In genomic region chr9:109520475-109521132, GRCh38 we compare ENCODE assay signal across 8 cellular contexts. TPM values are rescaled to one million over a fixed set of nuclear protein-coding genes. Genes with fewer than 3 reads are reported as not detected.
DNase-seq lines count a peak whose midpoint lies in the region; FAIRE-seq and TF ChIP-seq lines count a peak whose summit lies in the region.

No MANE protein-coding gene starts in this region.

- H3K4me3 Mint-ChIP-seq in activated naive CD4-positive, alpha-beta T cell treated with anti-CD3 and anti-CD28 coated beads for 36 hours: no peak overlapping the region

- no peaks in the 10 kb centered on the region for H3K36me3 ChIP-seq in Peyer's patch
- no peaks in the 10 kb centered on the region for H3K36me3 ChIP-seq in bronchial epithelial cell (ENCODE audit: control insufficient read depth, insufficient read depth, low read length)

- TF ChIP-seq CTCF in Peyer's patch (IDR thresholded peaks at IDR 0.05) (peak in 5 of 6 experiments; percentile 4 to 96 (median 94)), bronchial epithelial cell (IDR thresholded peaks at IDR 0.05; ENCODE audit: insufficient read depth, low read length, severe bottlenecking) (peak; percentile 93)

- no peak overlapping the region for H3K27ac Mint-ChIP-seq in activated naive CD4-positive, alpha-beta T cell treated with anti-CD3 and anti-CD28 coated beads for 36 hours

- no peaks in the 10 kb centered on the region for H3K9me3 ChIP-seq in Peyer's patch

- H3K4me1 ChIP-seq in Peyer's patch: no peaks in the 10 kb centered on the region

- no peaks in the 10 kb centered on the region for H3K27me3 ChIP-seq in Peyer's patch
- no peaks in the 10 kb centered on the region for H3K27me3 ChIP-seq in bronchial epithelial cell (ENCODE audit: control insufficient read depth, insufficient read depth, low read length)

- no peaks in the 10 kb centered on the region for H3K36me3 Mint-ChIP-seq in activated naive CD4-positive, alpha-beta T cell treated with anti-CD3 and anti-CD28 coated beads for 36 hours (ENCODE audit: low read depth)

- peaks cover 10% of the 10 kb centered on the region for H3K27me3 Mint-ChIP-seq in activated naive CD4-positive, alpha-beta T cell treated with anti-CD3 and anti-CD28 coated beads for 36 hours (ENCODE audit: low read depth)

- H3K4me3 ChIP-seq in Peyer's patch (no peak overlapping the region), bronchial epithelial cell (ENCODE audit: low read depth, low read length) (no peak overlapping the region)

- FAIRE-seq in bronchial epithelial cell (lab: Jason Lieb, UNC): peak; percentile 77

- TF ChIP-seq POLR2A in Peyer's patch (IDR thresholded peaks at IDR 0.05): no peak

- CTCF ChIA-PET in activated naive CD4-positive, alpha-beta T cell treated with anti-CD3 and anti-CD28 coated beads for 36 hours (lab: Charles Lee): interaction anchor here (0.6 to 1.2 kb wide), 6 partner anchors 29 to 381 kb away, joined by 3 to 6 read pairs (median 4); no protein-coding TSS in a partner anchor

- peak; percentile 72 for DNase-seq in activated naive CD4-positive, alpha-beta T cell treated with anti-CD3 and anti-CD28 coated beads for 36 hours
- no peak for DNase-seq in activated naive CD4-positive, alpha-beta T cell treated with anti-CD3 and anti-CD28 coated beads, Interleukin-2, amount 50 U/mL, for 16 hours
- DNase-seq in H4 (ENCODE audit: low spot score) (peak; percentile 70), LoVo (ENCODE audit: low spot score) (peak; percentile 70), Peyer's patch (peak in 2 of 3 donors; percentile 54 to 84), bronchial epithelial cell (ENCODE audit: low read depth) (peak; percentile 84), kidney tubule cell (ENCODE audit: low spot score) (peak; percentile 79)
- DNase-seq in stimulated activated CD8-positive, alpha-beta memory T cell treated with anti-CD3 and anti-CD28 coated beads, Interleukin-12 subunit alpha, Interleukin-12 subunit beta, amount 100 ng/mL, for 1 hour (ENCODE audit: low read depth): peak; percentile 2

- no peaks in the 10 kb centered on the region for H3K9me3 Mint-ChIP-seq in activated naive CD4-positive, alpha-beta T cell treated with anti-CD3 and anti-CD28 coated beads for 36 hours

- no peaks in the 10 kb centered on the region for H3K4me1 Mint-ChIP-seq in activated naive CD4-positive, alpha-beta T cell treated with anti-CD3 and anti-CD28 coated beads for 36 hours (ENCODE audit: low read depth)

- no peak overlapping the region for H3K27ac ChIP-seq in Peyer's patch

- intact Hi-C loops in activated naive CD4-positive, alpha-beta T cell treated with anti-CD3 and anti-CD28 coated beads for 36 hours (cut with micrococcal nuclease): loop anchor here (1.0 to 10.0 kb wide), 2 partner anchors 80 to 276 kb away; no protein-coding TSS in a partner anchor

RNA-seq across cellular contexts. Expression of gene PTPN3, which starts 22.5 kb away (rescaled TPM):
- total RNA-seq in activated naive CD4-positive, alpha-beta T cell treated with anti-CD3 and anti-CD28 coated beads for 36 hours: under 1 TPM; 0.02 to 0.27 TPM
- 5.2 and 5.9 TPM in 2 replicates for total RNA-seq in H4 (2014; rRNA removed; shearing (Covaris generic))
- total RNA-seq in Peyer's patch (10 to 100 TPM; 17.3 to 53.6 (median 37.4) TPM), bronchial epithelial cell (14.2 and 26.2 TPM in 2 replicates)
